8 cellular contexts compared by ENCODE assay signal in the genomic region with DNA sequence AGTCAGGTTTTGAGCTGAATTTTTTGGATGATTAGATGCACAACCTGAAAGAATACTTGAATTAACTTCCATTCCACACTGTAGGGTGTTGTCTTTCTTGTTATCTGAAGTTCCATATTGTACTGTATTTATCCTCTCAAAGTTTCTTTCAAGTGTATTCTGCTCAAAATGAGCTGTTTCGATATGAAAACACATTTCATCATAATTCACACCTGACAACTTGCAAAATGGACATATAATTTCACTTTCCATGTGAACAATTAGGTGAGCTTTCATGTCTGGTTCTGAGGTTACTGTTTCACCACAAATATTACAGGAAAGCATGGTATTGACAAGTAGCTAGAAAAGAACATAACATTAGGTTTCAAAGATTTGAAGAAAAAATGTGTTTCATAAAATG. TPM values are rescaled to one million over a fixed set of nuclear protein-coding genes. Genes with fewer than 3 reads are reported as not detected.
A peak's percentile ranks its signal among the peaks of the same experiment; 100 is the strongest.
DNase-seq lines count a peak whose midpoint lies in the region; ATAC-seq, FAIRE-seq and TF ChIP-seq lines count a peak whose summit lies in the region.

No MANE protein-coding gene starts in this region.

- H3K79me2 ChIP-seq in KMS-11 (ENCODE audit: insufficient read depth, low read depth) = peaks cover 38% of the 10 kb centered on the region

- no peak for DNase-seq in GM12891 (ENCODE audit: insufficient read length, low spot score)
- DNase-seq in fibroblast of pulmonary artery (ENCODE audit: low read depth) = no peak
- no peak for DNase-seq in GOT3 (lab: John Stamatoyannopoulos, UW)
- no peak for DNase-seq in KBM-7
- no peak for DNase-seq in NCI-H2081 treated with DMSO at 0.1 percent for 48 hours (lab: John Stamatoyannopoulos, UW)
- DNase-seq in G401 (ENCODE audit: low spot score) = no peak

- FAIRE-seq in GM12891 (lab: Jason Lieb, UNC) = peak; percentile 78

- H3K4me1 ChIP-seq in KMS-11 (ENCODE audit: low read depth, poor library complexity, severe bottlenecking) = peaks cover 33% of the 10 kb centered on the region

- no peak overlapping the region for H2AFZ ChIP-seq in KMS-11 (ENCODE audit: low read depth)

- no peak overlapping the region for H3K27ac ChIP-seq in KMS-11

- in situ Hi-C loops in KBM-7 (cut with MboI; ENCODE audit: low pct_unique_long_range_greater_than_20kb, low sequenced_read_pairs) (no loop called here), G401 (cut with HindIII; ENCODE audit: low sequenced_read_pairs) (no loop called here)

- TF ChIP-seq POLR2A in GM12891 (IDR thresholded peaks at IDR 0.05; ENCODE audit: low read depth, low read length) = no peak

- peak overlapping the region; percentile 80 for H3K4me2 ChIP-seq in KMS-11

- no peaks in the 10 kb centered on the region for H3K36me3 ChIP-seq in KMS-11 (ENCODE audit: insufficient read depth)

- H3K9ac ChIP-seq in KMS-11 = no peak overlapping the region

- ATAC-seq in GM21529 (IDR thresholded peaks at IDR 0.05; ENCODE audit: unreplicated experiment) = peak; percentile 52

- TF ChIP-seq CTCF in KMS-11 (conservative IDR thresholded peaks at IDR 0.05; ENCODE audit: low read depth, low read length) = no peak
- no peak for TF ChIP-seq CTCF in fibroblast of pulmonary artery (IDR thresholded peaks at IDR 0.05; ENCODE audit: low read length, missing control alignments)

- H3K27me3 ChIP-seq in KMS-11 (ENCODE audit: insufficient read depth, low read depth) = no peaks in the 10 kb centered on the region

- no peaks in the 10 kb centered on the region for H4K20me1 ChIP-seq in KMS-11 (ENCODE audit: insufficient read depth)

- H3K4me3 ChIP-seq in KMS-11 (IDR thresholded peaks at IDR 0.05; ENCODE audit: insufficient read depth, low read depth, low read length) (no peak overlapping the region), fibroblast of pulmonary artery (replicated peaks; ENCODE audit: low read depth, low read length) (peak overlapping the region; percentile 25)

TF ChIP-seq in GM12891, 5 proteins besides CTCF, POLR2A, EP300 and RAD21:
- no peak for TF ChIP-seq SPI1 (IDR thresholded peaks at IDR 0.05; ENCODE audit: low read depth, low read length)
- TF ChIP-seq POLR2AphosphoS5 (IDR thresholded peaks at IDR 0.05; ENCODE audit: low read depth, low read length) = no peak

RNA-seq across cellular contexts. Expression of a gene that starts 1.7 kb away (rescaled TPM):
- 8.6 TPM for polyA plus RNA-seq in GM12891 (2012; ENCODE audit: low read depth, missing spikeins)
- 7.0 and 13.9 TPM in 2 replicates for total RNA-seq in G401 (2014; rRNA removed; shearing (Covaris generic))

RNA-seq across cellular contexts. Expression of a gene that starts 14.1 kb away (rescaled TPM):
- polyA plus RNA-seq in GM12891 (2012; ENCODE audit: low read depth, missing spikeins) = 2.1 TPM
- 15.4 and 20.5 TPM in 2 replicates for total RNA-seq in G401 (2014; rRNA removed; shearing (Covaris generic))

RNA-seq across cellular contexts. Expression of a gene that starts 50.6 kb away (rescaled TPM):
- 0.17 TPM for polyA plus RNA-seq in GM12891 (2012; ENCODE audit: low read depth, missing spikeins)
- 0.31 and 1.3 TPM in 2 replicates for total RNA-seq in G401 (2014; rRNA removed; shearing (Covaris generic))
